9 cellular contexts compared by ENCODE assay signal in the genomic region with DNA sequence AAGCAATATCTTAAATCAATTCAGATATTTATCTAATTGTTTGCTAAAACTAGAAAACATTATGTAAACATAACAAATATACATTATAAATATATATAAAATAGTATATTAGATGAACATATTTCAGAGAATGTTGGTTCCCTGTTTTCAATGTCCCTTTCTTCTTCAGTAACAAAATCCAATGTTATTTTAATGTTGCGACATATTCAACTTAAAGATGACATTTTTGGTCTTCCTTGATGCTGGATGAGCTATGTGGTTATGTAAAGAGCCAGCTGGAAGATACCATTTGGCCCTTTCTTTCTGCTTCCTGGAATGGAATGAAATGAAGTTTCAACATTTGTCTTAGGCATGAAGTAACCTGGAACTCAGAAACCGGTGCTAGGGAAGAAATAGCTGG.
"Had no signal": no experiment of that assay in that cellular context is flagged by ENCODE, and none has a peak within 500 bp of the region (broad histone marks: within the 10 kb centered on the region; RNA-seq: fewer than 3 reads in every experiment).

No MANE protein-coding gene starts in this region.

- H3K27ac ChIP-seq: GM23248, HL-60 had no signal

- H3K27ac Mint-ChIP-seq: HFFc6, IgD-negative memory B cell had no signal

- ATAC-seq: HCT116 had no signal

- H3K27me3 Mint-ChIP-seq: IgD-negative memory B cell had no signal

- H3K4me1 Mint-ChIP-seq: IgD-negative memory B cell had no signal

- H3K9me3 ChIP-seq: HAP-1 had no signal

- DNase-seq: GM23248, GOT3, H7, HFFc6, KBM-7 had no signal

- H3K4me3 Mint-ChIP-seq: HFFc6, IgD-negative memory B cell had no signal

- H2AFZ ChIP-seq: GM23248 had no signal

- H3K36me3 ChIP-seq: HAP-1 had no signal

- H3K9ac ChIP-seq: GM23248 had no signal

- H3K4me3 ChIP-seq: GM23248, HAP-1 had no signal

- H3K4me1 ChIP-seq: HAP-1 had no signal
